1 cellular context compared by ENCODE assay signal in genomic region chr18:62066121-62066818, GRCh38.
TF ChIP-seq lines count a peak whose summit lies in the region.

No MANE protein-coding gene starts in this region.

TF ChIP-seq in HepG2, 621 proteins besides CTCF, POLR2A, EP300 and RAD21 (continued from another document):
- no peak for TF ChIP-seq MXD1 (CRISPR knock-in tag; IDR thresholded peaks at IDR 0.05)
- TF ChIP-seq CEBPG (CRISPR knock-in tag; IDR thresholded peaks at IDR 0.05) = peak; percentile 62
- peak; percentile 42 for TF ChIP-seq ARID5B (CRISPR knock-in tag; IDR thresholded peaks at IDR 0.05)
- TF ChIP-seq CHD2 (IDR thresholded peaks at IDR 0.05; ENCODE audit: low read depth, low read length) = no peak
- TF ChIP-seq, protein P1, sequence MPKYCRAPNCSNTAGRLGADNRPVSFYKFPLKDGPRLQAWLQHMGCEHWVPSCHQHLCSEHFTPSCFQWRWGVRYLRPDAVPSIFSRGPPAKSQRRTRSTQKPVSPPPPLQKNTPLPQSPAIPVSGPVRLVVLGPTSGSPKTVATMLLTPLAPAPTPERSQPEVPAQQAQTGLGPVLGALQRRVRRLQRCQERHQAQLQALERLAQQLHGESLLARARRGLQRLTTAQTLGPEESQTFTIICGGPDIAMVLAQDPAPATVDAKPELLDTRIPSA (CRISPR knock-in tag; IDR thresholded peaks at IDR 0.05; ENCODE audit: borderline replicate concordance) = no peak
- TF ChIP-seq ZNF644 (CRISPR knock-in tag; IDR thresholded peaks at IDR 0.05; ENCODE audit: low read depth) = peak; percentile 46; the same call in 1 of the 2 replicates
TF ChIP-seq in HepG2: peak in this region for 22.
